9 cellular contexts compared by ENCODE assay signal in genomic region chr20:24634855-24635254, GRCh38.
DNase-seq lines count a peak whose midpoint lies in the region; ATAC-seq and TF ChIP-seq lines count a peak whose summit lies in the region.
"Had no signal": no experiment of that assay in that cellular context is flagged by ENCODE, and none has a peak within 500 bp of the region (broad histone marks: within the 10 kb centered on the region; RNA-seq: fewer than 3 reads in every experiment).

No MANE protein-coding gene starts in this region.

- no peak overlapping the region for H3K27ac ChIP-seq in GM23338 (ENCODE audit: low read depth)
- no peak overlapping the region for H3K27ac ChIP-seq in Karpas-422 (ENCODE audit: low read length)
- H3K27ac ChIP-seq: suprapubic skin had no signal

- H3K79me2 ChIP-seq in GM23338 (replicated peaks; ENCODE audit: insufficient read depth) = no peaks in the 10 kb centered on the region
- no peaks in the 10 kb centered on the region for H3K79me2 ChIP-seq in Karpas-422 (ENCODE audit: low read length)

- H3K4me3 Mint-ChIP-seq in GM23338 (no peak overlapping the region), progenitor cell of endocrine pancreas (ENCODE audit: low read depth) (no peak overlapping the region)

- no peak overlapping the region for H3K4me3 ChIP-seq in GM23338
- H3K4me3 ChIP-seq in fibroblast of villous mesenchyme (ENCODE audit: low read depth, low read length) = no peak overlapping the region
- H3K4me3 ChIP-seq in Karpas-422 (ENCODE audit: low read length) = no peak overlapping the region
- H3K4me3 ChIP-seq: suprapubic skin had no signal

- peaks cover 16% of the 10 kb centered on the region for H3K9me2 ChIP-seq in GM23338 (ENCODE audit: insufficient read depth)
- H3K9me2 ChIP-seq in Karpas-422 (replicated peaks; ENCODE audit: insufficient read depth, low read length) = no peaks in the 10 kb centered on the region

- H3K36me3 Mint-ChIP-seq in GM23338 (ENCODE audit: low read depth) = peaks cover 6% of the 10 kb centered on the region; the same call in 2 of the 3 replicates
- H3K36me3 Mint-ChIP-seq in progenitor cell of endocrine pancreas (ENCODE audit: insufficient read depth) = no peaks in the 10 kb centered on the region

- H3K36me3 ChIP-seq in GM23338 (ENCODE audit: insufficient read depth) (no peaks in the 10 kb centered on the region), Karpas-422 (ENCODE audit: insufficient read depth, low read length) (no peaks in the 10 kb centered on the region)
- H3K36me3 ChIP-seq: suprapubic skin had no signal

- H3K9me3 Mint-ChIP-seq in GM23338 = no peaks in the 10 kb centered on the region; the same call in 1 of the 3 replicates
- H3K9me3 Mint-ChIP-seq in progenitor cell of endocrine pancreas (ENCODE audit: low read depth) = no peaks in the 10 kb centered on the region

- H3K4me1 ChIP-seq in GM23338 (ENCODE audit: insufficient read depth) (peaks cover 24% of the 10 kb centered on the region), Karpas-422 (ENCODE audit: low read length) (peaks cover 32% of the 10 kb centered on the region)
- H3K4me1 ChIP-seq: suprapubic skin had no signal

- H3K9me3 ChIP-seq in Karpas-422 (ENCODE audit: low read length) = no peaks in the 10 kb centered on the region
- H3K9me3 ChIP-seq: suprapubic skin had no signal

- peaks cover 13% of the 10 kb centered on the region for H3K27me3 Mint-ChIP-seq in GM23338 (ENCODE audit: insufficient read depth, low read depth, poor library complexity)
- H3K27me3 Mint-ChIP-seq in progenitor cell of endocrine pancreas = peaks cover 22% of the 10 kb centered on the region

- H2AFZ ChIP-seq in GM23338 = no peak overlapping the region
- no peak overlapping the region for H2AFZ ChIP-seq in Karpas-422 (ENCODE audit: low read length)

- no peaks in the 10 kb centered on the region for H4K20me1 ChIP-seq in GM23338 (replicated peaks; ENCODE audit: insufficient read depth)
- H4K20me1 ChIP-seq in Karpas-422 (ENCODE audit: insufficient read depth, low read depth, low read length) = peaks cover 5% of the 10 kb centered on the region; the same call in 1 of the 2 replicates

- H3K27me3 ChIP-seq in GM23338 (ENCODE audit: insufficient read depth) = no peaks in the 10 kb centered on the region
- H3K27me3 ChIP-seq in Karpas-422 (ENCODE audit: low read length) = no peaks in the 10 kb centered on the region
- H3K27me3 ChIP-seq: suprapubic skin had no signal

- no peak for TF ChIP-seq CTCF in GM23338 (conservative IDR thresholded peaks at IDR 0.05; ENCODE audit: low read depth in 2 of 2)
- no peak for TF ChIP-seq CTCF in fibroblast of villous mesenchyme (IDR thresholded peaks at IDR 0.05; ENCODE audit: insufficient read depth, low read depth, low read length)
- no peak for TF ChIP-seq CTCF in progenitor cell of endocrine pancreas (IDR thresholded peaks at IDR 0.05; ENCODE audit: unreplicated experiment)

- peaks cover 42% of the 10 kb centered on the region for H3K4me1 Mint-ChIP-seq in GM23338
- peaks cover 30% of the 10 kb centered on the region for H3K4me1 Mint-ChIP-seq in progenitor cell of endocrine pancreas (ENCODE audit: low read depth)

- ATAC-seq in GM23338 = peak; percentile 44
- no peak for ATAC-seq in GM21447 (IDR thresholded peaks at IDR 0.05; ENCODE audit: unreplicated experiment)
- no peak for ATAC-seq in GM18868 (IDR thresholded peaks at IDR 0.05; ENCODE audit: unreplicated experiment)

- DNase-seq in GM23338 (ENCODE audit: low spot score) (peak; percentile 24), SHP77 (lab: John Stamatoyannopoulos, UW) (peak; percentile 86 to 93), fibroblast of villous mesenchyme (ENCODE audit: low read depth) (peak; percentile 83), putamen (ENCODE audit: low spot score) (peak; percentile 60), Karpas-422 (no peak), progenitor cell of endocrine pancreas (ENCODE audit: low spot score, unreplicated experiment) (no peak)

- no peaks in the 10 kb centered on the region for H3F3A ChIP-seq in GM23338 (replicated peaks; ENCODE audit: low read depth)

- H3K4me2 ChIP-seq in GM23338 = no peak overlapping the region
- H3K4me2 ChIP-seq in Karpas-422 (ENCODE audit: low read depth, low read length, poor library complexity, severe bottlenecking) = no peak overlapping the region

- H3K9ac ChIP-seq in Karpas-422 (ENCODE audit: low read length) = no peak overlapping the region

- H3K27ac Mint-ChIP-seq in GM23338 = peak overlapping the region; percentile 33
- no peak overlapping the region for H3K27ac Mint-ChIP-seq in progenitor cell of endocrine pancreas

TF ChIP-seq in GM23338, 12 proteins besides CTCF, POLR2A, EP300 and RAD21 (continues in another document):
- TF ChIP-seq POLR2AphosphoS5 (IDR thresholded peaks at IDR 0.05; ENCODE audit: low read depth) = no peak
- TF ChIP-seq CREB1 (CRISPR knock-in tag; IDR thresholded peaks at IDR 0.05; ENCODE audit: low read depth) = no peak
- no peak for TF ChIP-seq REST (IDR thresholded peaks at IDR 0.05; ENCODE audit: unreplicated experiment)
- no peak for TF ChIP-seq EZH2phosphoT487 (IDR thresholded peaks at IDR 0.05; ENCODE audit: unreplicated experiment)
- no peak for TF ChIP-seq ZNF331 (CRISPR knock-in tag; IDR thresholded peaks at IDR 0.05; ENCODE audit: low read depth)
- no peak for TF ChIP-seq JUNB (IDR thresholded peaks at IDR 0.05; ENCODE audit: unreplicated experiment)
- no peak for TF ChIP-seq NANOG (IDR thresholded peaks at IDR 0.05; ENCODE audit: borderline replicate concordance)

Comparison
In these comparisons a context has a peak if more than half of its experiments do, and no peak if none do; other contexts are left out.
1. DNase-seq: peak in GM23338 (single experiment), SHP77 (2 of 2), fibroblast of villous mesenchyme (single experiment) and putamen (single experiment); none in Karpas-422 (single experiment) and progenitor cell of endocrine pancreas (single experiment).